In the genomic region with DNA sequence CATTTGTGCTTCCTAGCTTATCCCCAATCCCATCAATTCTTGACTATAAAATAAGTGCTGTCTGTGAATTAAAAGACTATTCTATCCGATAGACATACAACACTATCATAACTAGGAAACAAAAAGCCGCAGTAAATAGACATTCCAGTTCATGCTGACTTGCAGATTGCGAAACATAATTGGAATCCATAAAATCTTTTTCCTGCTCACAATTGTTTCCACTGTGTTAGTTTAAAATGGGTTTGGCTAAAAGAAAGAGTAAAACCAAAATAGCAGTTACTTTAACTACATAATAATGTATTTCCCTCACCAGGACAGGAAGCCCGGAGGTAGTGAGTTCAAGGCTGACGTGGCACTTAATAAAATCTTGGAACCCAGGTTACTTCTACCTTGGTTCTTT, we compare ENCODE assay signal across 20 cellular contexts. TPM values are rescaled to one million over a fixed set of nuclear protein-coding genes. Genes with fewer than 3 reads are reported as not detected.
DNase-seq lines count a peak whose midpoint lies in the region; TF ChIP-seq lines count a peak whose summit lies in the region.
"Had no signal": no experiment of that assay in that cellular context is flagged by ENCODE, and none has a peak within 500 bp of the region (broad histone marks: within the 10 kb centered on the region; RNA-seq: fewer than 3 reads in every experiment).

No MANE protein-coding gene starts in this region.

- no peak overlapping the region for H2AFZ ChIP-seq in H9 (ENCODE audit: low read length)

- H2BK15ac ChIP-seq in H9 (ENCODE audit: low read depth, low read length): no peak overlapping the region

- H3K79me1 ChIP-seq in H9 (ENCODE audit: insufficient read depth, low read depth, low read length, poor library complexity, severe bottlenecking): no peaks in the 10 kb centered on the region

- H3K4me1 ChIP-seq in colonic mucosa (peaks cover 4% of the 10 kb centered on the region), prostate gland (replicated peaks) (no peaks in the 10 kb centered on the region), H9 (ENCODE audit: insufficient read depth, low read length) (no peaks in the 10 kb centered on the region)

- no peaks in the 10 kb centered on the region for H3K27me3 ChIP-seq in colonic mucosa
- no peaks in the 10 kb centered on the region for H3K27me3 ChIP-seq in prostate gland (replicated peaks; ENCODE audit: insufficient read depth)
- H3K27me3 ChIP-seq in H9 (ENCODE audit: insufficient read depth, low read length): no peaks in the 10 kb centered on the region

- no peak overlapping the region for H2AK5ac ChIP-seq in H9 (ENCODE audit: insufficient read length, low read length)

- no peak overlapping the region for H3K4me3 ChIP-seq in colonic mucosa
- peak overlapping the region in 1 of 2 donors; percentile 4 for H3K4me3 ChIP-seq in prostate gland

- H2BK120ac ChIP-seq in H9 (ENCODE audit: low read depth, low read length, poor library complexity, severe bottlenecking): no peak overlapping the region

- TF ChIP-seq CTCF in colonic mucosa (IDR thresholded peaks at IDR 0.05): no peak
- no peak for TF ChIP-seq CTCF in prostate gland (IDR thresholded peaks at IDR 0.05)
- no peak for TF ChIP-seq CTCF in H9 (conservative IDR thresholded peaks at IDR 0.05)

- H3K56ac ChIP-seq in H9 (ENCODE audit: insufficient read length, low read depth, low read length): no peak overlapping the region

- peak overlapping the region; percentile 36 for H3K27ac ChIP-seq in colonic mucosa
- H3K27ac ChIP-seq in prostate gland: peak overlapping the region; percentile 48 to 68
- H3K27ac ChIP-seq in H9 (ENCODE audit: insufficient read length, low read depth, low read length): no peak overlapping the region

- no peak overlapping the region for H3K4ac ChIP-seq in H9 (ENCODE audit: low read depth, low read length)

- no peaks in the 10 kb centered on the region for H3K79me2 ChIP-seq in H9 (ENCODE audit: insufficient read depth, low read length)

- no peaks in the 10 kb centered on the region for H4K20me1 ChIP-seq in H9 (ENCODE audit: control insufficient read depth, insufficient read depth, insufficient read length)

- no peaks in the 10 kb centered on the region for H3K23me2 ChIP-seq in H9 (ENCODE audit: insufficient read length, low read depth, low read length, poor library complexity, severe bottlenecking)

- no peak overlapping the region for H2BK20ac ChIP-seq in H9 (ENCODE audit: low read depth, low read length, poor library complexity, severe bottlenecking)

- H3K9ac ChIP-seq in colonic mucosa (ENCODE audit: low read depth in 2 of 2, low read length in 2 of 2): no peak overlapping the region
- H3K9ac ChIP-seq in H9 (ENCODE audit: extremely low read depth, insufficient read length, low read length): no peak overlapping the region

- no peak overlapping the region for H3K23ac ChIP-seq in H9 (ENCODE audit: insufficient read length, low read depth, low read length)

- H3T11ph ChIP-seq in H9 (ENCODE audit: low read length): no peak overlapping the region

- H4K8ac ChIP-seq in H9 (replicated peaks; ENCODE audit: insufficient read length, low read depth, low read length): no peak overlapping the region

- no peaks in the 10 kb centered on the region; a peak in 1 of 7 replicates for H3K36me3 Mint-ChIP-seq in H9 (ENCODE audit: insufficient read depth in 1 of 3, low read depth in 3 of 3)

- no peak overlapping the region for H4K5ac ChIP-seq in H9 (ENCODE audit: insufficient read length, low read depth, low read length)

- no peak overlapping the region for H2BK12ac ChIP-seq in H9 (ENCODE audit: insufficient read length, low read depth, low read length)

- H3K14ac ChIP-seq in H9 (ENCODE audit: insufficient read depth, low read length): no peak overlapping the region

- no peak overlapping the region for H3K18ac ChIP-seq in H9 (ENCODE audit: insufficient read length, low read depth, low read length)

- intact Hi-C loops in colonic mucosa (cut with DNase I) (no loop called here), prostate gland (cut with DNase I) (loop anchor here (10.0 kb wide), 1 partner anchor 324 kb away; no protein-coding TSS in a partner anchor)

- no peak overlapping the region for H4K91ac ChIP-seq in H9 (ENCODE audit: insufficient read length, low read depth, low read length)

- peak; percentile 33 for DNase-seq in AG08395 (ENCODE audit: low spot score)
- DNase-seq in colonic mucosa: no peak
- no peak for DNase-seq in prostate gland (ENCODE audit: low spot score)
- DNase-seq in effector CD8-positive, alpha-beta T cell (lab: John Stamatoyannopoulos, UW): no peak
- no peak for DNase-seq in dermis blood vessel endothelial cell
- DNase-seq in H9: no peak
- DNase-seq in SW480 (ENCODE audit: low spot score): no peak
- DNase-seq: AML-193; CD4-positive, alpha-beta T cell; EL; KG1; NCI-H1048; NCI-H1436 treated with DMSO at 0.1 percent for 48 hours; NCI-H2029 treated with DMSO at 0.1 percent for 48 hours; NCI-H2171 treated with DMSO at 0.1 percent for 48 hours; NCI-H748 treated with DMSO at 0.1 percent for 48 hours; RPMI8226; SIG-M5 had no signal

- TF ChIP-seq POLR2A in prostate gland (IDR thresholded peaks at IDR 0.05): no peak

- no peaks in the 10 kb centered on the region for H3K27me3 Mint-ChIP-seq in H9 (ENCODE audit: low read depth)

- H3K36me3 ChIP-seq in colonic mucosa: no peaks in the 10 kb centered on the region
- H3K36me3 ChIP-seq in prostate gland: no peaks in the 10 kb centered on the region

- TF ChIP-seq RAD21 in Ishikawa (IDR thresholded peaks at IDR 0.05; ENCODE audit: low read depth): no peak

- no peak overlapping the region for H3K4me3 Mint-ChIP-seq in H9
- H3K4me3 Mint-ChIP-seq: CD4-positive, alpha-beta T cell had no signal

- H3K9me3 ChIP-seq in colonic mucosa: no peaks in the 10 kb centered on the region
- H3K9me3 ChIP-seq in prostate gland: no peaks in the 10 kb centered on the region
- H3K9me3 ChIP-seq in H9 (ENCODE audit: control insufficient read depth, low read depth, low read length): no peaks in the 10 kb centered on the region

- 48% methylated on average over 5 of the region's 5 CpGs for WGBS in prostate gland
- WGBS in H9 (ENCODE audit: extremely low coverage, insufficient read length, low lambda C conversion rate): no CpG with 5 or more reads among the region's 5 CpGs

- H3K27ac Mint-ChIP-seq in H9: no peak overlapping the region
- H3K27ac Mint-ChIP-seq: CD4-positive, alpha-beta T cell had no signal

- no peak overlapping the region for H3K4me2 ChIP-seq in H9 (ENCODE audit: insufficient read depth, insufficient read length, low read length)

- peaks cover 19 to 31% of the 10 kb centered on the region in 2 experiments for H3K4me1 Mint-ChIP-seq in H9

- no peaks in the 10 kb centered on the region for H3K9me3 Mint-ChIP-seq in H9
- H3K9me3 Mint-ChIP-seq: CD4-positive, alpha-beta T cell had no signal

- no peak overlapping the region for H2BK5ac ChIP-seq in H9 (ENCODE audit: insufficient read length, low read length)

- no peak for TF ChIP-seq EP300 in Ishikawa (IDR thresholded peaks at IDR 0.05; ENCODE audit: borderline replicate concordance)

TF ChIP-seq in Ishikawa, 13 proteins besides CTCF, POLR2A, EP300 and RAD21:
- TF ChIP-seq CEBPB (IDR thresholded peaks at IDR 0.05): peak; percentile 93
- no peak for TF ChIP-seq ZBTB7A (IDR thresholded peaks at IDR 0.05; ENCODE audit: low read depth)

RNA-seq across cellular contexts. Expression of a gene that starts 17.2 kb away (rescaled TPM):
- total RNA-seq in colonic mucosa (10 to 100 TPM; 21.0 to 31.0 TPM), prostate gland (1 to 10 TPM in 1 of 2 donors, under 1 TPM in 1; 0.96 to 1.8 TPM), dermis blood vessel endothelial cell (not detected in 2 replicates), H9 (2021) (not detected in 2 replicates)
- total RNA-seq: CD4-positive, alpha-beta T cell; M059J had no signal

Comparison
In these comparisons a context has a peak if more than half of its experiments do, and no peak if none do; other contexts are left out.
1. RNA of a gene that starts 17.2 kb away (total RNA-seq): 21.0 to 31.0 TPM in colonic mucosa; 0.96 to 1.8 TPM in prostate gland, not detected in dermis blood vessel endothelial cell and not detected in H9; every median in the first group is over 4 times any median in the second.